Comparison of ENCODE assay signal across 26 cellular contexts in genomic region chr9:98184326-98184725, GRCh38.
"Had no signal": no experiment of that assay in that cellular context is flagged by ENCODE, and none has a peak within 500 bp of the region (broad histone marks: within the 10 kb centered on the region; RNA-seq: fewer than 3 reads in every experiment).

No MANE protein-coding gene starts in this region.

- DNase-seq: activated CD4-positive, alpha-beta T cell treated with anti-CD3 and anti-CD28 coated beads for 4 hours; activated CD8-positive, alpha-beta memory T cell treated with anti-CD3 and anti-CD28 coated beads, Interleukin-2, amount 50 U/mL, for 4 hours; activated CD8-positive, alpha-beta T cell treated with anti-CD3 and anti-CD28 coated beads for 36 hours; activated gamma-delta T cell treated with Interleukin-2 at 50 U/mL for 16 hours; activated naive CD4-positive, alpha-beta T cell treated with anti-CD3 and anti-CD28 coated beads, Interleukin-2, amount 50 U/mL, for 16 hours; activated naive CD8-positive, alpha-beta T cell treated with anti-CD3 and anti-CD28 coated beads, Interleukin-2, amount 10 ng/mL, durations not matched to agents 7 days and 5 days; activated T-cell treated with anti-CD3 and anti-CD28 coated beads, Interleukin-2, amount 50 U/mL, for 72 hours; aorta; KBM-7; NCI-H1092; NCI-H1417 treated with DMSO at 0.1 percent for 48 hours; NCI-H1694; NCI-H2029; NCI-H2107; NCI-H2171 treated with DMSO at 0.1 percent for 48 hours; NCI-H226; NCI-H510A; NCI-H69; Peyer's patch; Right ventricle myocardium superior; SJCRH30; SW 1271 had no signal

- ATAC-seq: activated CD4-positive, CD25-positive, alpha-beta regulatory T cell treated with anti-CD3 and anti-CD28 coated beads, Interleukin-2, amount 50 U/mL, for 24 hours; activated CD8-positive, alpha-beta T cell treated with anti-CD3 and anti-CD28 coated beads for 36 hours; activated T-cell treated with anti-CD3 and anti-CD28 coated beads, Interleukin-2, amount 50 U/mL, for 72 hours; SK-N-SH treated with all-trans-retinoic acid at 6 μM for 48 hours had no signal

- H3K36me3 ChIP-seq: Peyer's patch, SJCRH30 had no signal

- H3K4me3 Mint-ChIP-seq: activated CD8-positive, alpha-beta T cell treated with anti-CD3 and anti-CD28 coated beads for 36 hours; activated naive CD8-positive, alpha-beta T cell treated with anti-CD3 and anti-CD28 coated beads, Interleukin-2, amount 10 ng/mL, durations not matched to agents 7 days and 5 days; activated T-cell treated with anti-CD3 and anti-CD28 coated beads, Interleukin-2, amount 50 U/mL, for 72 hours; brain had no signal

- H3K27ac ChIP-seq: SJCRH30 had no signal

- H3K4me1 Mint-ChIP-seq: brain had no signal

- H3K9me3 ChIP-seq: Peyer's patch, SJCRH30 had no signal

- H3K27ac Mint-ChIP-seq: activated CD8-positive, alpha-beta T cell treated with anti-CD3 and anti-CD28 coated beads for 36 hours; activated naive CD8-positive, alpha-beta T cell treated with anti-CD3 and anti-CD28 coated beads, Interleukin-2, amount 10 ng/mL, durations not matched to agents 7 days and 5 days; activated T-cell treated with anti-CD3 and anti-CD28 coated beads, Interleukin-2, amount 50 U/mL, for 72 hours; activated T-helper 2 cell treated with anti-CD3 and anti-CD28 coated beads, Interferon-gamma antibody, Interleukin-2, Interleukin-4, amounts not matched to agents 10 μg/mL and 5 μg/mL and 100 μg/mL, durations not matched to agents 14 hours and 24 hours and 36 hours; brain had no signal

- H3K27me3 Mint-ChIP-seq: activated CD8-positive, alpha-beta T cell treated with anti-CD3 and anti-CD28 coated beads for 36 hours; activated naive CD8-positive, alpha-beta T cell treated with anti-CD3 and anti-CD28 coated beads, Interleukin-2, amount 10 ng/mL, durations not matched to agents 7 days and 5 days had no signal

- H3K27me3 ChIP-seq: Peyer's patch, SJCRH30 had no signal

- H3K9me3 Mint-ChIP-seq: activated CD8-positive, alpha-beta T cell treated with anti-CD3 and anti-CD28 coated beads for 36 hours; activated naive CD8-positive, alpha-beta T cell treated with anti-CD3 and anti-CD28 coated beads, Interleukin-2, amount 10 ng/mL, durations not matched to agents 7 days and 5 days; activated T-cell treated with anti-CD3 and anti-CD28 coated beads, Interleukin-2, amount 50 U/mL, for 72 hours; activated T-helper 2 cell treated with anti-CD3 and anti-CD28 coated beads, Interferon-gamma antibody, Interleukin-2, Interleukin-4, amounts not matched to agents 10 μg/mL and 5 μg/mL and 100 μg/mL, durations not matched to agents 14 hours and 24 hours and 36 hours had no signal

- H3K4me3 ChIP-seq: Peyer's patch, SJCRH30 had no signal

- H3K36me3 Mint-ChIP-seq: brain had no signal
